In the genomic region with DNA sequence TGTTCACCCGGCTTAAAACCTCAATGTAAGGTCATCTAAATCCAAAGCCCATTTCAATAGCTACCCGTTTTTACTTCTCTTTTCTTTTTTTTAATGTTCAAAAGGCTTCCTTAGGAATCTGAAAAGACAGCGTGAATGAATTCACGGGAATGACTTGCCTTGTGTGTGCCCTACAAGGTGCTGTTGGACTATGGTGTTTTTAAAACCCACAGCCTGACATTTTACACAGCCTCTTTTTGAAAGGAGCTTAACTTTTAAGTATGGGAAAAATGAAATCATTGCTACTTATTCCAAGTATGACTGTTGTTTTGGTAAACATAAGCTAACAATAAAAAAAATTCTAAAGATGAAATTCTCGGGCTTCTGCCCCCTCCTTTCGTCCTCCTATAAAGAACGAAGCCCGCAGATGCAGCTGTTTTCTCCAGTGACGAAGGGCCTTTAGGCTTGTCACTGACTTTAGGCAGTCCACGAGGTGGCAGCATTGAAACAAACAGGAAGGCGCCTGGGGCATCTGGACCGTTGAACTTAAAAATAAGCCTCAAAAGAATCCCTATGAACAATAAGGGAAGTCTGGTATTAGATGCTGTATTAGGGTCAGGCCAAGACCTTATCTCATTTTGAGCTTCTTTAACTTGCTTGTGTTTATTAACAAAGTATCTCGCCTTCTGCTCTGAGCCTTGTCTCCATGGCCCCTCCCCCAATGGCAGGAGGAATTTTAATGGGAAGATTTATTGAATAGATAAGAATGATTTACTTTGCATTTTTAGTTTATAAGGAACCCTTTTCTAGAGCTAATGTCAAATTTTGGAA, we compare ENCODE assay signal across 8 cellular contexts.
DNase-seq lines count a peak whose midpoint lies in the region; ATAC-seq and TF ChIP-seq lines count a peak whose summit lies in the region.

No MANE protein-coding gene starts in this region.

- H3K27ac ChIP-seq in upper lobe of left lung, result peak overlapping the region in 3 of 4 donors; percentile 0 to 63 (median 31)

- ATAC-seq in GM21526 (IDR thresholded peaks at IDR 0.05; ENCODE audit: low FRiP score, unreplicated experiment) (peak; percentile 81), upper lobe of left lung (ENCODE audit: low FRiP score in 2 of 2) (peak; percentile 85 to 91)

- peak in 5 of 6 experiments; percentile 60 to 75 (median 67) for TF ChIP-seq CTCF in upper lobe of left lung (IDR thresholded peaks at IDR 0.05)

- H3K4me3 ChIP-seq in upper lobe of left lung, result no peak overlapping the region

- no peak for TF ChIP-seq POLR2A in upper lobe of left lung (IDR thresholded peaks at IDR 0.05)

- H3K36me3 ChIP-seq in upper lobe of left lung, result peaks cover 0 to 19% (median 0%) of the 10 kb centered on the region in 4 donors

- DNase-seq in DMS 273 treated with DMSO at 0.1 percent for 48 hours (lab: John Stamatoyannopoulos, UW), result peak; percentile 36
- DNase-seq in LHCN-M2 (ENCODE audit: low read depth), result peak; percentile 96
- peak; percentile 62 for DNase-seq in SK-N-DZ (ENCODE audit: low spot score)
- DNase-seq in activated naive CD4-positive, alpha-beta T cell treated with anti-CD3 and anti-CD28 coated beads, Interleukin-2, amount 50 U/mL, for 16 hours, result peak; percentile 78
- DNase-seq in head of caudate nucleus, result peak; percentile 26 to 81 (median 62)
- peak; percentile 41 to 95 (median 70) for DNase-seq in posterior cingulate gyrus
- peak in 1 of 2 donors; percentile 85 for DNase-seq in upper lobe of left lung

- H3K9me3 ChIP-seq in upper lobe of left lung, result no peaks in the 10 kb centered on the region

- TF ChIP-seq EP300 in upper lobe of left lung (IDR thresholded peaks at IDR 0.05), result no peak

- intact Hi-C loops in head of caudate nucleus (cut with DNase I), result no loop called here
- intact Hi-C loops in posterior cingulate gyrus (cut with DNase I), result loop anchor here (2.0 to 10.0 kb wide), 2 partner anchors 82 to 1446 kb away; no protein-coding TSS in a partner anchor

- WGBS in upper lobe of left lung, 2 donors, result 20 to 21% methylated on average over 13 of the region's 13 CpGs

- H3K4me1 ChIP-seq in upper lobe of left lung, result peaks cover 28 to 50% (median 46%) of the 10 kb centered on the region in 4 donors

- H3K27me3 ChIP-seq in upper lobe of left lung, result no peaks in the 10 kb centered on the region
